12 cellular contexts compared by ENCODE assay signal in the genomic region with DNA sequence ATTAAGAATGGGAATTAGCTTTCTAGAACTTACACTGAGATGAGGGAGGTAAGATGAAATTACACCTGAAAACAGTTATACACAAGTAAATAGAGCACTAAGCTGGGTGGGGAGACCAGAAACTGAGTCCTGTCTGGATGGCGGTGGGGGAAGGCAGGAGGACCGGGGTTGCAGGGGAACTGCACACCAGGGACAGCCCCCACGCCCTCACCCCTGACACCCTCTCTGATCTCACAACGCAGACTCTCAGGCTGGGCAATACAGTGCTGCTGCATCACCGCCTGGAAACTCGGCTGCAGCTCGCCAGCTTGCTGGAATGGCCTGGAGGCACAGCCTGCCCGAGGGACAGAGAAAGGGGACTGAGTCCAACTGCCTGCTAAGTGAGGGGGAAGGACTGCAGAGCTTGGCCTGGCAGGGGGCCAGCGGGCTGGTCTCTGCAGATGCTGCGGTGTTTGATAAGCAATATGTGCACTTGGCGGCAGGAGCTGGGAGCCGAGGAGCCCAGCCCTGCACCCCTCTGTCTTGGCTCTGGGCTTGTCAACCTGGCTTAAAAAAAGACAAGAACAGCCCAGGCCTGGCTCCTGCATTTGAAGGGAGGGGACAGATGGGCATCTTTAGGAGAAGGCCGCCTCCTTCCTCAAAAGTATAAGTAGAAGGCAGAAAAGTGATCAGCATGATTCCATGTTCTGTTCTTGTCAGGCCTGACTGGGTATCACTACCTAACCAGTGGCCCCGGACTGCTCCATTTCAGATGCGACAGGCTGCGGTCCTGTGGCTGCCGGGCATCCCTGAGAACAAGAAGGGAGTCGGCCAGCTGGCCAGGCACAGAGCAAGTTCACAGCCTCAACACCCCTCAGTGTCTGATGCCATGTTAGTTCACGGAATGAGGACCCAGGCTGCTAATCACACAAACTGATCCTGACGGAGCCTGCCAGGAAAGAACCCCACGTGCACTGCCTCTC. TPM values are rescaled to one million over a fixed set of nuclear protein-coding genes. Genes with fewer than 3 reads are reported as not detected.
DNase-seq lines count a peak whose midpoint lies in the region; ATAC-seq, FAIRE-seq and TF ChIP-seq lines count a peak whose summit lies in the region.
"Had no signal": no experiment of that assay in that cellular context is flagged by ENCODE, and none has a peak within 500 bp of the region (broad histone marks: within the 10 kb centered on the region; RNA-seq: fewer than 3 reads in every experiment).

No MANE protein-coding gene starts in this region.

- H3K9me3 ChIP-seq in A673 (ENCODE audit: low read depth, low read length, poor library complexity, severe bottlenecking) (no peaks in the 10 kb centered on the region), HepG2 (ENCODE audit: low read length) (no peaks in the 10 kb centered on the region)
- H3K9me3 ChIP-seq: neutrophil, SJSA1 had no signal

- DNase-seq in A673 (ENCODE audit: low spot score): peak; percentile 26
- DNase-seq in NCI-H146 treated with DMSO at 0.1 percent for 48 hours (lab: John Stamatoyannopoulos, UW; ENCODE audit: unreplicated experiment): peak; percentile 65
- DNase-seq in astrocyte of the cerebellum (ENCODE audit: low read depth): peak; percentile 41
- DNase-seq in HepG2 (ENCODE audit: low spot score): no peak
- DNase-seq in NOMO-1 (lab: John Stamatoyannopoulos, UW; ENCODE audit: unreplicated experiment in 2 of 2): no peak
- DNase-seq in activated naive CD4-positive, alpha-beta T cell treated with anti-CD3 and anti-CD28 coated beads, Interleukin-2, amount 50 U/mL, for 16 hours: no peak

- H2AFZ ChIP-seq in HepG2 (ENCODE audit: low read length): no peak overlapping the region

- H3K4me3 ChIP-seq in A673 (ENCODE audit: low read depth, low read length, poor library complexity, severe bottlenecking) (no peak overlapping the region), astrocyte of the cerebellum (ENCODE audit: low read depth, low read length) (no peak overlapping the region), HepG2 (replicated peaks in 1 of 3; ENCODE audit: insufficient read depth in 1 of 3, low read depth in 2 of 3, low read length in 3 of 3) (no peak overlapping the region)
- H3K4me3 ChIP-seq: SJSA1 had no signal

- H3K36me3 ChIP-seq in A673 (ENCODE audit: insufficient read depth, low read length, poor library complexity, severe bottlenecking) (no peaks in the 10 kb centered on the region), HepG2 (replicated peaks in 1 of 2; ENCODE audit: control insufficient read depth in 1 of 2, insufficient read depth in 2 of 2, low read length in 2 of 2) (peaks cover 14 to 43% of the 10 kb centered on the region in 2 experiments; a peak in 4 of 5 replicates)
- H3K36me3 ChIP-seq: neutrophil had no signal

- H3K27ac ChIP-seq in A673 (ENCODE audit: low read depth, low read length, poor library complexity, severe bottlenecking): no peak overlapping the region
- no peak overlapping the region for H3K27ac ChIP-seq in HepG2 (ENCODE audit: extremely low read length, insufficient read depth, low read length)
- H3K27ac ChIP-seq: neutrophil, SJSA1 had no signal

- H3K4me1 ChIP-seq in A673 (ENCODE audit: insufficient read depth, low read length, poor library complexity, severe bottlenecking): peaks cover 5% of the 10 kb centered on the region
- no peaks in the 10 kb centered on the region for H3K4me1 ChIP-seq in HepG2 (ENCODE audit: insufficient read depth, low read length)
- H3K4me1 ChIP-seq: SJSA1 had no signal

- WGBS in HepG2 (ENCODE audit: low lambda C conversion rate): 95% methylated on average over 18 of the region's 21 CpGs

- TF ChIP-seq POLR2A in HepG2 (IDR thresholded peaks at IDR 0.05; ENCODE audit: insufficient read depth in 1 of 2, low read depth in 2 of 2, low read length in 2 of 2): no peak

- no peak for FAIRE-seq in HepG2 (lab: Jason Lieb, UNC)
- FAIRE-seq: colon had no signal

- TF ChIP-seq RAD21 in HepG2 (CRISPR knock-in tag; IDR thresholded peaks at IDR 0.05): no peak

- BruUV-seq in A673 (replicated peaks; lab: Mats Ljungman, UMichigan) (no TSS peak), HepG2 (replicated peaks; lab: Mats Ljungman, UMichigan) (no TSS peak)

- intact Hi-C loops in A673 (cut with micrococcal nuclease; ENCODE audit: unreplicated experiment) (no loop called here), HepG2 (cut with micrococcal nuclease; ENCODE audit: unreplicated experiment) (no loop called here)

- ATAC-seq in HepG2: no peak
- ATAC-seq in HG02970 (IDR thresholded peaks at IDR 0.05; ENCODE audit: low FRiP score, unreplicated experiment): no peak
- no peak for ATAC-seq in GM18909 (IDR thresholded peaks at IDR 0.05; ENCODE audit: poor library complexity, unreplicated experiment)

- H4K20me1 ChIP-seq in HepG2 (ENCODE audit: insufficient read depth, low read length): peaks cover 29% of the 10 kb centered on the region; the same call in 1 of the 2 replicates

- CTCF ChIA-PET in A673 (lab: Charles Lee) (no interaction called here), HepG2 (lab: Yijun Ruan, JAX; ENCODE audit: low intra/inter-chr PET ratio, low total read pairs) (no interaction called here)

- in situ Hi-C loops in astrocyte of the cerebellum (cut with HindIII; ENCODE audit: low sequenced_read_pairs) (no loop called here), HepG2 (cut with HindIII; ENCODE audit: extremely low pct_ligation_motif_present, low pct_unique_long_range_greater_than_20kb) (no loop called here)

- H3K4me2 ChIP-seq in HepG2 (ENCODE audit: low read depth, low read length): no peak overlapping the region

- TF ChIP-seq EP300 in HepG2 (IDR thresholded peaks at IDR 0.05; ENCODE audit: low read depth in 2 of 2, low read length in 2 of 2) (no peak), HepG2 (CRISPR knock-in tag; IDR thresholded peaks at IDR 0.05; ENCODE audit: borderline replicate concordance) (no peak)

- TF ChIP-seq CTCF in A673 (conservative IDR thresholded peaks at IDR 0.05; ENCODE audit: low read depth, low read length) (no peak), astrocyte of the cerebellum (IDR thresholded peaks at IDR 0.05; ENCODE audit: low read depth, low read length, missing control alignments) (no peak), HepG2 (CRISPR knock-in tag; IDR thresholded peaks at IDR 0.05) (no peak)

- POLR2A ChIA-PET in A673 (lab: Charles Lee; ENCODE audit: low non-redundant PET): no interaction called here
- POLR2A ChIA-PET in HepG2 (lab: Yijun Ruan, JAX): no interaction called here

- H3K9ac ChIP-seq in HepG2 (ENCODE audit: insufficient read depth, low read depth, low read length): no peak overlapping the region

- H3K27me3 ChIP-seq in A673 (replicated peaks; ENCODE audit: insufficient read depth, low read depth, low read length, poor library complexity) (no peaks in the 10 kb centered on the region), HepG2 (ENCODE audit: control insufficient read depth in 1 of 2, insufficient read depth in 2 of 2, low read length in 2 of 2) (no peaks in the 10 kb centered on the region)
- H3K27me3 ChIP-seq: neutrophil, SJSA1 had no signal

- H3K79me2 ChIP-seq in HepG2 (ENCODE audit: insufficient read depth, low read length): peaks cover 70% of the 10 kb centered on the region

RNA-seq across cellular contexts. Expression of a gene that starts 30.2 kb away (rescaled TPM):
- total RNA-seq in A673 (2021): 0.50 and 0.54 TPM in 2 replicates
- total RNA-seq in HepG2 (2016; rRNA removed; fragmentation: Illumina TruSeq; extraction: Trizol): 111 and 160 TPM in 2 replicates
- total RNA-seq in HepG2 (2016; cell fraction: cytosol; rRNA removed; fragmentation: Illumina TruSeq; extraction: Trizol; ENCODE audit: low read depth): 48.7 and 63.1 TPM in 2 replicates
- total RNA-seq in HepG2 (2016; cell fraction: insoluble cytoplasmic fraction; rRNA removed; fragmentation: Illumina TruSeq; extraction: Trizol): 101 and 161 TPM in 2 replicates
- total RNA-seq in HepG2 (2016; cell fraction: membrane; rRNA removed; fragmentation: Illumina TruSeq; extraction: Trizol): 105 and 128 TPM in 2 replicates
- 124 and 150 TPM in 2 replicates for total RNA-seq in HepG2 (2016; cell fraction: nucleus; rRNA removed; fragmentation: Illumina TruSeq; extraction: Trizol)
- polyA plus RNA-seq in HepG2 (2011; rRNA removed): 129 and 137 TPM in 2 replicates
- 113 and 185 TPM in 2 replicates for polyA plus RNA-seq in HepG2 (2011; cell fraction: cytosol; rRNA removed)
- polyA plus RNA-seq in HepG2 (2011; cell fraction: nucleus; rRNA removed): 814 and 941 TPM in 2 replicates
- polyA plus RNA-seq in HepG2 (2012): 59.0 and 123 TPM in 2 replicates
- polyA plus RNA-seq in HepG2 (2016; cell fraction: cytosol; fragmentation: Illumina TruSeq; extraction: Trizol; ENCODE audit: low read depth): 41.1 and 53.2 TPM in 2 replicates
- polyA plus RNA-seq in HepG2 (2016; cell fraction: insoluble cytoplasmic fraction; fragmentation: Illumina TruSeq; extraction: Trizol; ENCODE audit: low read depth): 89.1 and 103 TPM in 2 replicates
- 74.4 and 85.2 TPM in 2 replicates for polyA plus RNA-seq in HepG2 (2016; cell fraction: membrane; fragmentation: Illumina TruSeq; extraction: Trizol; ENCODE audit: low read depth)
- polyA plus RNA-seq in HepG2 (2016; cell fraction: nucleus; fragmentation: Illumina TruSeq; extraction: Trizol; ENCODE audit: insufficient read depth, low read depth): 289 and 305 TPM in 2 replicates
- polyA minus RNA-seq in HepG2 (2011; rRNA and poly(A)+ RNA removed; ENCODE audit: low replicate concordance): 11.2 and 115 TPM in 2 replicates
- 29.9 and 32.1 TPM in 2 replicates for polyA minus RNA-seq in HepG2 (2011; cell fraction: cytosol; rRNA and poly(A)+ RNA removed)
- polyA minus RNA-seq in HepG2 (2011; cell fraction: nucleus; rRNA and poly(A)+ RNA removed): 63.9 and 90.6 TPM in 2 replicates

RNA-seq across cellular contexts. Expression of a gene that starts 38.3 kb away (rescaled TPM):
- 56.9 and 57.4 TPM in 2 replicates for total RNA-seq in A673 (2021)
- total RNA-seq in HepG2 (2016; rRNA removed; fragmentation: Illumina TruSeq; extraction: Trizol): 21.5 and 22.3 TPM in 2 replicates
- total RNA-seq in HepG2 (2016; cell fraction: cytosol; rRNA removed; fragmentation: Illumina TruSeq; extraction: Trizol; ENCODE audit: low read depth): 2.7 and 3.0 TPM in 2 replicates
- total RNA-seq in HepG2 (2016; cell fraction: insoluble cytoplasmic fraction; rRNA removed; fragmentation: Illumina TruSeq; extraction: Trizol): 22.1 and 22.5 TPM in 2 replicates
- total RNA-seq in HepG2 (2016; cell fraction: membrane; rRNA removed; fragmentation: Illumina TruSeq; extraction: Trizol): 7.2 and 8.1 TPM in 2 replicates
- 23.0 and 27.1 TPM in 2 replicates for total RNA-seq in HepG2 (2016; cell fraction: nucleus; rRNA removed; fragmentation: Illumina TruSeq; extraction: Trizol)
- polyA plus RNA-seq in HepG2 (2011; rRNA removed): 23.5 and 30.4 TPM in 2 replicates
- polyA plus RNA-seq in HepG2 (2011; cell fraction: cytosol; rRNA removed): 11.6 and 11.8 TPM in 2 replicates
- 87.2 and 93.5 TPM in 2 replicates for polyA plus RNA-seq in HepG2 (2011; cell fraction: nucleus; rRNA removed)
- polyA plus RNA-seq in HepG2 (2012): 28.0 and 29.8 TPM in 2 replicates
- 0.86 and 0.95 TPM in 2 replicates for polyA plus RNA-seq in HepG2 (2016; cell fraction: cytosol; fragmentation: Illumina TruSeq; extraction: Trizol; ENCODE audit: low read depth)
- 15.3 and 21.2 TPM in 2 replicates for polyA plus RNA-seq in HepG2 (2016; cell fraction: insoluble cytoplasmic fraction; fragmentation: Illumina TruSeq; extraction: Trizol; ENCODE audit: low read depth)
- 2.1 and 3.0 TPM in 2 replicates for polyA plus RNA-seq in HepG2 (2016; cell fraction: membrane; fragmentation: Illumina TruSeq; extraction: Trizol; ENCODE audit: low read depth)
- 66.1 and 73.3 TPM in 2 replicates for polyA plus RNA-seq in HepG2 (2016; cell fraction: nucleus; fragmentation: Illumina TruSeq; extraction: Trizol; ENCODE audit: insufficient read depth, low read depth)
- 39.5 and 89.3 TPM in 2 replicates for polyA minus RNA-seq in HepG2 (2011; rRNA and poly(A)+ RNA removed; ENCODE audit: low replicate concordance)
- polyA minus RNA-seq in HepG2 (2011; cell fraction: cytosol; rRNA and poly(A)+ RNA removed): 31.1 and 31.4 TPM in 2 replicates
- 27.4 and 30.3 TPM in 2 replicates for polyA minus RNA-seq in HepG2 (2011; cell fraction: nucleus; rRNA and poly(A)+ RNA removed)

RNA-seq across cellular contexts. Expression of a gene that starts 52.8 kb away (rescaled TPM):
- not detected in 2 replicates for total RNA-seq in A673 (2021)
- not detected in 2 replicates for total RNA-seq in HepG2 (2016; rRNA removed; fragmentation: Illumina TruSeq; extraction: Trizol)
- total RNA-seq in HepG2 (2016; cell fraction: cytosol; rRNA removed; fragmentation: Illumina TruSeq; extraction: Trizol; ENCODE audit: low read depth): not detected in 2 replicates
- total RNA-seq in HepG2 (2016; cell fraction: insoluble cytoplasmic fraction; rRNA removed; fragmentation: Illumina TruSeq; extraction: Trizol): not detected in 2 replicates
- not detected in 2 replicates for total RNA-seq in HepG2 (2016; cell fraction: membrane; rRNA removed; fragmentation: Illumina TruSeq; extraction: Trizol)
- not detected in 2 replicates for total RNA-seq in HepG2 (2016; cell fraction: nucleus; rRNA removed; fragmentation: Illumina TruSeq; extraction: Trizol)
- 0.03 and 0.07 TPM in 2 replicates for polyA plus RNA-seq in HepG2 (2011; rRNA removed)
- polyA plus RNA-seq in HepG2 (2011; cell fraction: cytosol; rRNA removed): not detected in 2 replicates
- 0.23 and 0.42 TPM in 2 replicates for polyA plus RNA-seq in HepG2 (2011; cell fraction: nucleus; rRNA removed)
- polyA plus RNA-seq in HepG2 (2012): 0.31 TPM in 1 of 2 replicates, not detected in the other
- not detected in 2 replicates for polyA plus RNA-seq in HepG2 (2016; cell fraction: cytosol; fragmentation: Illumina TruSeq; extraction: Trizol; ENCODE audit: low read depth)
- not detected in 2 replicates for polyA plus RNA-seq in HepG2 (2016; cell fraction: insoluble cytoplasmic fraction; fragmentation: Illumina TruSeq; extraction: Trizol; ENCODE audit: low read depth)
- not detected in 2 replicates for polyA plus RNA-seq in HepG2 (2016; cell fraction: membrane; fragmentation: Illumina TruSeq; extraction: Trizol; ENCODE audit: low read depth)
- not detected in 2 replicates for polyA plus RNA-seq in HepG2 (2016; cell fraction: nucleus; fragmentation: Illumina TruSeq; extraction: Trizol; ENCODE audit: insufficient read depth, low read depth)
- not detected in 2 replicates for polyA minus RNA-seq in HepG2 (2011; rRNA and poly(A)+ RNA removed; ENCODE audit: low replicate concordance)
- polyA minus RNA-seq in HepG2 (2011; cell fraction: cytosol; rRNA and poly(A)+ RNA removed): not detected in 2 replicates
- not detected in 2 replicates for polyA minus RNA-seq in HepG2 (2011; cell fraction: nucleus; rRNA and poly(A)+ RNA removed)
- total RNA-seq: SJSA1 had no signal
- polyA plus RNA-seq: BJ had no signal

Comparison
In these comparisons a context has a peak if more than half of its experiments do, and no peak if none do; other contexts are left out.
1. DNase-seq: peak in A673 (single experiment), NCI-H146 treated with DMSO at 0.1 percent for 48 hours (single experiment) and astrocyte of the cerebellum (single experiment); none in HepG2 (single experiment), NOMO-1 (0 of 2) and activated naive CD4-positive, alpha-beta T cell treated with anti-CD3 and anti-CD28 coated beads, Interleukin-2, amount 50 U/mL, for 16 hours (single experiment).
2. RNA of a gene that starts 30.2 kb away (total RNA-seq): 48.7 to 161 TPM in HepG2; 0.50 to 0.54 TPM in A673; every median in the first group is over 10 times any median in the second.